Comparison of ENCODE assay signal across 8 cellular contexts in genomic region chr16:4801962-4802658, GRCh38. TPM values are rescaled to one million over a fixed set of nuclear protein-coding genes. Genes with fewer than 3 reads are reported as not detected.
DNase-seq lines count a peak whose midpoint lies in the region; ATAC-seq and TF ChIP-seq lines count a peak whose summit lies in the region.

Gene ROGDI, minus strand, starts transcription at chr16:4802633. Its CDS starts 62 bp downstream, at chr16:4802571.

- peak within 1 kb of the TSS; percentile 96 for H3K4me2 ChIP-seq in PC-9

- no peaks in the 10 kb centered on the region for H3K27me3 Mint-ChIP-seq in activated T-helper 1 cell treated with anti-CD3 and anti-CD28 coated beads, Interleukin-12 subunit alpha, Interleukin-12 subunit beta, Interleukin-2, Interleukin-4 antibody, amounts not matched to agents 30 ng/mL and 10 ng/mL and 1 ng/mL, durations not matched to agents 14 hours and 24 hours and 36 hours (ENCODE audit: insufficient read depth)
- H3K27me3 Mint-ChIP-seq in natural killer cell (ENCODE audit: low read depth in 2 of 2), result no peaks in the 10 kb centered on the region

- BruUV-seq in PC-9 (replicated peaks; lab: Mats Ljungman, UMichigan), result no TSS peak

- peaks cover 9% of the 10 kb centered on the region for H3K4me1 Mint-ChIP-seq in activated T-helper 1 cell treated with anti-CD3 and anti-CD28 coated beads, Interleukin-12 subunit alpha, Interleukin-12 subunit beta, Interleukin-2, Interleukin-4 antibody, amounts not matched to agents 30 ng/mL and 10 ng/mL and 1 ng/mL, durations not matched to agents 14 hours and 24 hours and 36 hours (ENCODE audit: low read depth)
- H3K4me1 Mint-ChIP-seq in natural killer cell, result peaks cover 0 to 10% of the 10 kb centered on the region in 2 donors

- ATAC-seq in GM21528 (IDR thresholded peaks at IDR 0.05; ENCODE audit: low FRiP score, unreplicated experiment) (peak; percentile 53), natural killer cell (peak; percentile 38 to 60 (median 48))

- peak within 1 kb of the TSS; percentile 84 for H3K4me3 Mint-ChIP-seq in activated T-helper 1 cell treated with anti-CD3 and anti-CD28 coated beads, Interleukin-12 subunit alpha, Interleukin-12 subunit beta, Interleukin-2, Interleukin-4 antibody, amounts not matched to agents 30 ng/mL and 10 ng/mL and 1 ng/mL, durations not matched to agents 14 hours and 24 hours and 36 hours
- H3K4me3 Mint-ChIP-seq in natural killer cell, result peak within 1 kb of the TSS; percentile 90

- H3K27me3 ChIP-seq in PC-9 (ENCODE audit: insufficient read depth, low read depth), result no peaks in the 10 kb centered on the region

- peak within 1 kb of the TSS; percentile 81 for H3K4me3 ChIP-seq in PC-9
- peak within 1 kb of the TSS; percentile 62 for H3K4me3 ChIP-seq in fibroblast of mammary gland (ENCODE audit: control insufficient read depth, low read depth, low read length)

- H3K27ac Mint-ChIP-seq in activated T-helper 1 cell treated with anti-CD3 and anti-CD28 coated beads, Interleukin-12 subunit alpha, Interleukin-12 subunit beta, Interleukin-2, Interleukin-4 antibody, amounts not matched to agents 30 ng/mL and 10 ng/mL and 1 ng/mL, durations not matched to agents 14 hours and 24 hours and 36 hours, result peak within 1 kb of the TSS; percentile 63
- peak within 1 kb of the TSS; percentile 66 to 82 for H3K27ac Mint-ChIP-seq in natural killer cell

- no peaks in the 10 kb centered on the region for H3K9me3 Mint-ChIP-seq in activated T-helper 1 cell treated with anti-CD3 and anti-CD28 coated beads, Interleukin-12 subunit alpha, Interleukin-12 subunit beta, Interleukin-2, Interleukin-4 antibody, amounts not matched to agents 30 ng/mL and 10 ng/mL and 1 ng/mL, durations not matched to agents 14 hours and 24 hours and 36 hours
- no peaks in the 10 kb centered on the region for H3K9me3 Mint-ChIP-seq in natural killer cell

- H2AFZ ChIP-seq in PC-9, result peak within 1 kb of the TSS; percentile 44

- TF ChIP-seq CTCF in PC-9 (conservative IDR thresholded peaks at IDR 0.05) (no peak), fibroblast of mammary gland (conservative IDR thresholded peaks at IDR 0.05; ENCODE audit: control insufficient read depth, insufficient read depth, low read depth, low read length) (no peak), natural killer cell (IDR thresholded peaks at IDR 0.05) (no peak)

- H3K36me3 ChIP-seq in PC-9 (ENCODE audit: low read depth), result no peaks in the 10 kb centered on the region; the same call in 1 of the 2 replicates

- peak; percentile 88 for DNase-seq in DMS153 (lab: John Stamatoyannopoulos, UW)
- DNase-seq in HuH-7.5 (ENCODE audit: low spot score), result peak; percentile 80
- peak; percentile 87 to 98 for DNase-seq in PC-9
- DNase-seq in activated T-helper 1 cell treated with anti-CD3 and anti-CD28 coated beads, Interleukin-12 subunit alpha, Interleukin-12 subunit beta, Interleukin-2, Interleukin-4 antibody, amounts not matched to agents 30 ng/mL and 10 ng/mL and 1 ng/mL, durations not matched to agents 14 hours and 24 hours and 36 hours (ENCODE audit: low spot score), result peak; percentile 82
- no peak for DNase-seq in fibroblast of mammary gland (ENCODE audit: low read depth)
- no peak for DNase-seq in natural killer cell
- DNase-seq in stimulated activated naive CD4-positive, alpha-beta T cell (lab: John Stamatoyannopoulos, UW), result peak; percentile 78 to 91 (median 88)

- no peaks in the 10 kb centered on the region for H3K9me2 ChIP-seq in PC-9 (ENCODE audit: insufficient read depth)

- POLR2A ChIA-PET in PC-9 (lab: Charles Lee; ENCODE audit: unreplicated experiment), result interaction anchor here (0.5 to 1.0 kb wide), 7 partner anchors 16 to 284 kb away, joined by 3 to 12 read pairs (median 4); partner anchors contain the start of genes ANKS3 and DNAAF8

- peaks cover 15% of the 10 kb centered on the region for H3K4me1 ChIP-seq in PC-9 (replicated peaks; ENCODE audit: insufficient read depth)

- H3F3A ChIP-seq in PC-9 (ENCODE audit: insufficient read depth, low read depth), result peaks cover 28% of the 10 kb centered on the region

- CTCF ChIA-PET in PC-9 (lab: Charles Lee), result interaction anchor here (0.5 to 1.4 kb wide), 3 partner anchors 68 to 154 kb away, joined by 3 to 4 read pairs (median 4); partner anchors contain the start of genes ANKS3 and DNAAF8

- peak within 1 kb of the TSS; percentile 76 for H3K27ac ChIP-seq in PC-9

- no peaks in the 10 kb centered on the region for H4K20me1 ChIP-seq in PC-9 (ENCODE audit: insufficient read depth)

- intact Hi-C loops in PC-9 (cut with micrococcal nuclease; ENCODE audit: unreplicated experiment) (loop anchor here (1.0 to 2.0 kb wide), 3 partner anchors 34 to 155 kb away; partner anchors contain the start of genes ANKS3 and DNAAF8), natural killer cell (cut with micrococcal nuclease) (loop anchor here (2.0 kb wide), 2 partner anchors 47 to 67 kb away; partner anchors contain the start of genes ANKS3 and DNAAF8)
- intact Hi-C loops in activated T-helper 1 cell treated with anti-CD3 and anti-CD28 coated beads, Interleukin-12 subunit alpha, Interleukin-12 subunit beta, Interleukin-2, Interleukin-4 antibody, amounts not matched to agents 30 ng/mL and 10 ng/mL and 1 ng/mL, durations not matched to agents 14 hours and 24 hours and 36 hours (cut with micrococcal nuclease), result loop anchor here (1.0 to 2.0 kb wide), 9 partner anchors 34 to 297 kb away; partner anchors contain the start of genes ALG1, ANKS3, DNAAF8 and GLYR1

- no peaks in the 10 kb centered on the region for H3K9me3 ChIP-seq in PC-9 (ENCODE audit: insufficient read depth, low read depth)

- H3K36me3 Mint-ChIP-seq in activated T-helper 1 cell treated with anti-CD3 and anti-CD28 coated beads, Interleukin-12 subunit alpha, Interleukin-12 subunit beta, Interleukin-2, Interleukin-4 antibody, amounts not matched to agents 30 ng/mL and 10 ng/mL and 1 ng/mL, durations not matched to agents 14 hours and 24 hours and 36 hours (ENCODE audit: low read depth), result peaks cover 11% of the 10 kb centered on the region
- H3K36me3 Mint-ChIP-seq in natural killer cell, result no peaks in the 10 kb centered on the region

- peaks cover 6% of the 10 kb centered on the region; the same call in 1 of the 2 replicates for H3K79me2 ChIP-seq in PC-9 (ENCODE audit: low read depth)

RNA-seq across cellular contexts. Expression of gene ROGDI, which starts in this region (rescaled TPM):
- total RNA-seq in PC-9 (2021), result 40.8 and 45.2 TPM in 2 replicates
- total RNA-seq in activated T-helper 1 cell treated with anti-CD3 and anti-CD28 coated beads, Interleukin-12 subunit alpha, Interleukin-12 subunit beta, Interleukin-2, Interleukin-4 antibody, amounts not matched to agents 30 ng/mL and 10 ng/mL and 1 ng/mL, durations not matched to agents 14 hours and 24 hours and 36 hours, result 3.3 and 3.5 TPM in 2 replicates
- total RNA-seq in natural killer cell, result 10 to 100 TPM in 1 of 3 donors, 1 to 10 TPM in 2; 6.6 to 15.5 (median 7.5) TPM

Comparison
In these comparisons a context has a peak if more than half of its experiments do, and no peak if none do; other contexts are left out.
1. DNase-seq: peak in DMS153 (single experiment), HuH-7.5 (single experiment), PC-9 (2 of 2), activated T-helper 1 cell treated with anti-CD3 and anti-CD28 coated beads, Interleukin-12 subunit alpha, Interleukin-12 subunit beta, Interleukin-2, Interleukin-4 antibody, amounts not matched to agents 30 ng/mL and 10 ng/mL and 1 ng/mL, durations not matched to agents 14 hours and 24 hours and 36 hours (single experiment) and stimulated activated naive CD4-positive, alpha-beta T cell (6 of 6); none in fibroblast of mammary gland (single experiment) and natural killer cell (single experiment).